9 cellular contexts compared by ENCODE assay signal in genomic region chr4:184100297-184100885, GRCh38.
DNase-seq lines count a peak whose midpoint lies in the region; ATAC-seq and TF ChIP-seq lines count a peak whose summit lies in the region.
"Had no signal": no experiment of that assay in that cellular context is flagged by ENCODE, and none has a peak within 500 bp of the region (broad histone marks: within the 10 kb centered on the region; RNA-seq: fewer than 3 reads in every experiment).

No MANE protein-coding gene starts in this region.

- no peaks in the 10 kb centered on the region for H3K4me1 Mint-ChIP-seq in activated T-cell treated with anti-CD3 and anti-CD28 coated beads, Interleukin-2, amount 50 U/mL, for 4 hours (ENCODE audit: low read depth)

- peak; percentile 61 for TF ChIP-seq CTCF in AG04449 (IDR thresholded peaks at IDR 0.05; ENCODE audit: insufficient read depth, low read length, missing control alignments)
- TF ChIP-seq CTCF in GM13976 (IDR thresholded peaks at IDR 0.05; ENCODE audit: borderline replicate concordance, control extremely low read depth, extremely low read depth, insufficient read depth, missing control alignments), result peak; percentile 86
- TF ChIP-seq CTCF in IMR-90 (conservative IDR thresholded peaks at IDR 0.05; ENCODE audit: low read depth, low read length), result peak; percentile 83

- H4K91ac ChIP-seq in IMR-90 (ENCODE audit: insufficient read depth, low read depth, low read length), result no peak overlapping the region; the same call in 1 of the 2 replicates

- H4K5ac ChIP-seq in IMR-90 (ENCODE audit: low read depth, low read length), result peak overlapping the region; percentile 12; the same call in 1 of the 2 replicates

- H3K36me3 Mint-ChIP-seq in activated T-cell treated with anti-CD3 and anti-CD28 coated beads, Interleukin-2, amount 50 U/mL, for 4 hours (ENCODE audit: insufficient read depth), result no peaks in the 10 kb centered on the region

- H3K23ac ChIP-seq in IMR-90 (ENCODE audit: low read depth, low read length), result no peak overlapping the region

- H3K9ac ChIP-seq in IMR-90 (ENCODE audit: low read depth, low read length), result no peak overlapping the region; the same call in 1 of the 2 replicates

- peaks cover 14% of the 10 kb centered on the region; the same call in 1 of the 2 replicates for H3K4me1 ChIP-seq in IMR-90 (ENCODE audit: control insufficient read depth, insufficient read depth, low read length)

- WGBS in IMR-90 (ENCODE audit: extremely low coverage in 2 of 2, insufficient read length in 1 of 2), 2 experiments, result no CpG with 5 or more reads among the region's 14 CpGs

- H2BK20ac ChIP-seq in IMR-90 (ENCODE audit: low read depth, low read length), result no peak overlapping the region

- 0 out of 2 replicates have a peak, but pooled peaks cover 7% of the 10 kb centered on the region for H3K9me1 ChIP-seq in IMR-90 (ENCODE audit: insufficient read depth, low read length)

- no peak overlapping the region for H2BK5ac ChIP-seq in IMR-90 (ENCODE audit: low read depth, low read length, poor library complexity, severe bottlenecking)

- dilution Hi-C loops in IMR-90 (cut with HindIII; ENCODE audit: low sequenced_read_pairs, unreplicated experiment), result no loop called here

- no peak overlapping the region for H3K4me3 Mint-ChIP-seq in activated T-cell treated with anti-CD3 and anti-CD28 coated beads, Interleukin-2, amount 50 U/mL, for 4 hours
- H3K4me3 Mint-ChIP-seq: dendritic cell treated with granulocyte-macrophage colony-stimulating factor and Interleukin-4, amounts not matched to agents 40 ng/mL and 50 ng/mL, for 4 days had no signal

- no peak for TF ChIP-seq POLR2A in IMR-90 (IDR thresholded peaks at IDR 0.05; ENCODE audit: low read depth, low read length)

- peak overlapping the region; percentile 37 for H2AFZ ChIP-seq in IMR-90 (replicated peaks; ENCODE audit: low read length, poor library complexity)

- H4K20me1 ChIP-seq in IMR-90 (ENCODE audit: insufficient read depth, low read length), result no peaks in the 10 kb centered on the region

- H2BK15ac ChIP-seq in IMR-90 (ENCODE audit: low read depth, low read length), result no peak overlapping the region

- H3K27ac ChIP-seq in IMR-90 (ENCODE audit: insufficient read depth, low read length), result peak overlapping the region; percentile 80; the same call in 1 of the 2 replicates

- POLR2A ChIA-PET in AG04449 (lab: Yijun Ruan, JAX) (no interaction called here), IMR-90 (lab: Charles Lee; ENCODE audit: unreplicated experiment) (no interaction called here)

- intact Hi-C loops in IMR-90 (cut with micrococcal nuclease), result loop anchor here (1.0 kb wide), 3 partner anchors 68 to 260 kb away; partner anchors contain the start of gene STOX2

- H3K27me3 Mint-ChIP-seq in activated T-cell treated with anti-CD3 and anti-CD28 coated beads, Interleukin-2, amount 50 U/mL, for 4 hours (ENCODE audit: low read depth), result peaks cover 12% of the 10 kb centered on the region
- H3K27me3 Mint-ChIP-seq: dendritic cell treated with granulocyte-macrophage colony-stimulating factor and Interleukin-4, amounts not matched to agents 40 ng/mL and 50 ng/mL, for 4 days had no signal

- H2AK5ac ChIP-seq in IMR-90 (ENCODE audit: low read depth, low read length), result no peak overlapping the region

- BruUV-seq in IMR-90 (replicated peaks; lab: Mats Ljungman, UMichigan), result no TSS peak

- no peak overlapping the region for H2BK120ac ChIP-seq in IMR-90 (ENCODE audit: low read depth, low read length)

- no peaks in the 10 kb centered on the region for H3K79me1 ChIP-seq in IMR-90 (ENCODE audit: low read depth in 1 of 2, low read length in 2 of 2)

- no peaks in the 10 kb centered on the region; the same call in 1 of the 2 replicates for H3K27me3 ChIP-seq in IMR-90 (ENCODE audit: control insufficient read depth, insufficient read depth, low read length)

- no peak overlapping the region for H3K56ac ChIP-seq in IMR-90 (ENCODE audit: extremely low read depth, insufficient read depth, low read length)

- no peak for DNase-seq in AG04449 (ENCODE audit: low read depth, low spot score)
- DNase-seq in GM13976 (ENCODE audit: low spot score), result peak; percentile 66
- peak; percentile 26 for DNase-seq in IMR-90
- DNase-seq in activated T-cell treated with anti-CD3 and anti-CD28 coated beads, Interleukin-2, amount 50 U/mL, for 4 hours, result peak; percentile 13
- DNase-seq in iPS-NIHi11 (ENCODE audit: low spot score), result peak; percentile 82
- peak; percentile 45 for DNase-seq in stimulated activated CD4-positive, alpha-beta T cell treated with anti-CD3 and anti-CD28 coated beads, Interleukin-4, amount 100 ng/mL, for 1 hour
- no peak for DNase-seq in NCI-H1105 treated with DMSO at 0.1 percent for 48 hours (lab: John Stamatoyannopoulos, UW)

- CTCF ChIA-PET in AG04449 (lab: Yijun Ruan, JAX) (interaction anchor here (1.0 kb wide), 1 partner anchor 259 kb away, joined by 3 read pairs; no protein-coding TSS in a partner anchor), IMR-90 (lab: Yijun Ruan, JAX) (interaction anchor here (0.5 to 2.0 kb wide), 15 partner anchors 9 to 273 kb away, joined by 3 to 10 read pairs (median 3); no protein-coding TSS in a partner anchor)

- H3K4ac ChIP-seq in IMR-90 (ENCODE audit: low read depth, low read length), result no peak overlapping the region

- no peaks in the 10 kb centered on the region for H3K9me3 Mint-ChIP-seq in activated T-cell treated with anti-CD3 and anti-CD28 coated beads, Interleukin-2, amount 50 U/mL, for 4 hours
- H3K9me3 Mint-ChIP-seq: dendritic cell treated with granulocyte-macrophage colony-stimulating factor and Interleukin-4, amounts not matched to agents 40 ng/mL and 50 ng/mL, for 4 days had no signal

- H3K4me3 ChIP-seq in AG04449 (ENCODE audit: low read depth, low read length) (no peak overlapping the region), IMR-90 (ENCODE audit: insufficient read depth, low read depth, low read length) (no peak overlapping the region)

- no peaks in the 10 kb centered on the region; the same call in 1 of the 2 replicates for H3K9me3 ChIP-seq in IMR-90 (ENCODE audit: control insufficient read depth, insufficient read depth, low read length)

- H4K8ac ChIP-seq in IMR-90 (ENCODE audit: low read depth in 2 of 2, low read length in 2 of 2), result no peak overlapping the region

- peak; percentile 88 for TF ChIP-seq RAD21 in IMR-90 (IDR thresholded peaks at IDR 0.05; ENCODE audit: low read length)

- ATAC-seq in IMR-90 (ENCODE audit: low read depth), result peak; percentile 75
- ATAC-seq in activated T-cell treated with anti-CD3 and anti-CD28 coated beads, Interleukin-2, amount 50 U/mL, for 4 hours, result peak; percentile 68 to 78
- ATAC-seq in HG02610 (IDR thresholded peaks at IDR 0.05; ENCODE audit: unreplicated experiment), result no peak

- H3K14ac ChIP-seq in IMR-90 (replicated peaks; ENCODE audit: low read depth, low read length), result no peak overlapping the region

- in situ Hi-C loops in GM13976 (cut with MboI; ENCODE audit: low sequenced_read_pairs, unreplicated experiment), result no loop called here
- in situ Hi-C loops in IMR-90 (cut with MboI; ENCODE audit: low sequenced_read_pairs), result no loop called here

- H2AK9ac ChIP-seq in IMR-90 (replicated peaks; ENCODE audit: low read depth, low read length, poor library complexity), result no peak overlapping the region

- H3K4me2 ChIP-seq in IMR-90 (ENCODE audit: low read depth, low read length), result no peak overlapping the region

- H3K36me3 ChIP-seq in IMR-90 (ENCODE audit: control insufficient read depth, insufficient read depth, low read length), result no peaks in the 10 kb centered on the region

- H3K18ac ChIP-seq in IMR-90 (ENCODE audit: low read depth, low read length), result peak overlapping the region; percentile 4; the same call in 1 of the 2 replicates

TF ChIP-seq in IMR-90, 13 proteins besides CTCF, POLR2A, EP300 and RAD21:
- TF ChIP-seq SMC3 (IDR thresholded peaks at IDR 0.05; ENCODE audit: low read depth, low read length), result peak; percentile 88
- no peak for TF ChIP-seq NFE2L2 (IDR thresholded peaks at IDR 0.05; ENCODE audit: low read depth, low read length)

Comparison
In these comparisons a context has a peak if more than half of its experiments do, and no peak if none do; other contexts are left out.
1. DNase-seq: peak in GM13976 (single experiment), IMR-90 (single experiment), activated T-cell treated with anti-CD3 and anti-CD28 coated beads, Interleukin-2, amount 50 U/mL, for 4 hours (single experiment), iPS-NIHi11 (single experiment) and stimulated activated CD4-positive, alpha-beta T cell treated with anti-CD3 and anti-CD28 coated beads, Interleukin-4, amount 100 ng/mL, for 1 hour (single experiment); none in AG04449 (single experiment) and NCI-H1105 treated with DMSO at 0.1 percent for 48 hours (single experiment).
2. Peak in every context shown above with its lines, with median percentiles within 50 percentile points of each other: CTCF ChIP-seq.